In genomic region chr1:22838965-22839364, GRCh38 we compare ENCODE assay signal across 24 cellular contexts.
"Had no signal": no experiment of that assay in that cellular context is flagged by ENCODE, and none has a peak within 500 bp of the region (broad histone marks: within the 10 kb centered on the region; RNA-seq: fewer than 3 reads in every experiment).

No MANE protein-coding gene starts in this region.

- FAIRE-seq: frontal cortex had no signal

- DNase-seq: activated CD4-positive, alpha-beta memory T cell treated with anti-CD3 and anti-CD28 coated beads, Interleukin-2, amount 10 ng/mL, durations not matched to agents 7 days and 5 days; activated CD4-positive, alpha-beta T cell treated with anti-CD3 and anti-CD28 coated beads for 4 hours; activated CD4-positive, alpha-beta T cell treated with anti-CD3 and anti-CD28 coated beads, Interleukin-2, amount 10 ng/mL, durations not matched to agents 7 days and 5 days; activated CD4-positive, alpha-beta T cell treated with anti-CD3 and anti-CD28 coated beads, Interleukin-2, amount 50 U/mL, for 4 hours; activated CD4-positive, CD25-positive, alpha-beta regulatory T cell; activated CD4-positive, CD25-positive, alpha-beta regulatory T cell treated with anti-CD3 and anti-CD28 coated beads, Interleukin-2, amount 50 U/mL, for 72 hours; activated CD8-positive, alpha-beta memory T cell treated with anti-CD3 and anti-CD28 coated beads, Interleukin-2, amount 50 U/mL, for 48 hours; activated gamma-delta T cell; activated naive CD4-positive, alpha-beta T cell; activated naive CD4-positive, alpha-beta T cell treated with anti-CD3 and anti-CD28 coated beads, Interleukin-2, amount 10 ng/mL, durations not matched to agents 7 days and 5 days; activated naive CD8-positive, alpha-beta T cell treated with anti-CD3 and anti-CD28 coated beads, Interleukin-2, amount 10 ng/mL, durations not matched to agents 7 days and 5 days; activated T-cell treated with anti-CD3 and anti-CD28 coated beads for 4 hours; activated T-cell treated with anti-CD3 and anti-CD28 coated beads, Interleukin-2, amount 50 U/mL, for 24 hours; activated T-cell treated with anti-CD3 and anti-CD28 coated beads, Interleukin-2, amount 50 U/mL, for 72 hours; dorsolateral prefrontal cortex; effector memory CD4-positive, alpha-beta T cell; endodermal cell; foreskin fibroblast; head of caudate nucleus; T-helper 2 cell had no signal

- H3K4me1 ChIP-seq: breast epithelium had no signal

- H3K4me3 ChIP-seq: ascending aorta, breast epithelium, coronary artery, dorsolateral prefrontal cortex had no signal

- H3K36me3 ChIP-seq: ascending aorta, breast epithelium had no signal

- H3K9me3 ChIP-seq: ascending aorta, breast epithelium had no signal

- H3K27ac ChIP-seq: ascending aorta, breast epithelium, coronary artery, dorsolateral prefrontal cortex had no signal

- H3K27me3 ChIP-seq: ascending aorta, breast epithelium, dorsolateral prefrontal cortex had no signal
